ENCODE assay signal across 8 cellular contexts in genomic region chr12:21438643-21439042, GRCh38. TPM values are rescaled to one million over a fixed set of nuclear protein-coding genes. Genes with fewer than 3 reads are reported as not detected.
DNase-seq lines count a peak whose midpoint lies in the region; ATAC-seq and TF ChIP-seq lines count a peak whose summit lies in the region.

No MANE protein-coding gene starts in this region.

- peak overlapping the region; percentile 80 for H3K4me2 ChIP-seq in HCT116 (ENCODE audit: low read length)

- H3K36me3 ChIP-seq in A673 (ENCODE audit: insufficient read depth, low read length, poor library complexity, severe bottlenecking) = no peaks in the 10 kb centered on the region
- H3K36me3 ChIP-seq in HCT116 (ENCODE audit: control insufficient read depth in 1 of 2, insufficient read depth in 2 of 2, low read length in 2 of 2) = no peaks in the 10 kb centered on the region; a peak in 1 of 4 replicates
- H3K36me3 ChIP-seq in ascending aorta = peaks cover 6 to 10% of the 10 kb centered on the region in 2 donors

- TF ChIP-seq POLR2A in HCT116 (IDR thresholded peaks at IDR 0.05; ENCODE audit: borderline replicate concordance, extremely low read depth, insufficient read depth, insufficient read length) = no peak

- H3K4me3 Mint-ChIP-seq in memory B cell = peak overlapping the region; percentile 95

- no peak for DNase-seq in A673 (ENCODE audit: low spot score)
- DNase-seq in HCT116 (ENCODE audit: low read depth, low spot score) = no peak
- DNase-seq in ascending aorta (ENCODE audit: low spot score in 2 of 2) = no peak
- DNase-seq in memory B cell (ENCODE audit: low spot score in 2 of 2) = no peak
- no peak for DNase-seq in stimulated activated CD4-positive, alpha-beta T cell treated with anti-CD3 and anti-CD28 coated beads, Interleukin-4, amount 100 ng/mL, for 1 hour

- TF ChIP-seq CTCF in A673 (conservative IDR thresholded peaks at IDR 0.05; ENCODE audit: low read depth, low read length) (no peak), HCT116 (IDR thresholded peaks at IDR 0.05 in 2 of 3, conservative IDR thresholded peaks at IDR 0.05 in 1 of 3; ENCODE audit: borderline replicate concordance in 1 of 3, insufficient read depth in 1 of 3, low read depth in 2 of 3, low read length in 2 of 3) (no peak), ascending aorta (IDR thresholded peaks at IDR 0.05) (no peak)

- RAD21 ChIA-PET in HCT116 (lab: Charles Lee; ENCODE audit: low non-redundant PET in 1 of 2, low total read pairs in 2 of 2, uncharacterized antibody in 2 of 2, unreplicated experiment in 2 of 2) = no interaction called here

- CTCF ChIA-PET in A673 (lab: Charles Lee) = interaction anchor here (0.6 kb wide), 1 partner anchor 12 kb away, joined by 3 read pairs; no protein-coding TSS in a partner anchor
- CTCF ChIA-PET in HCT116 (lab: Charles Lee) = no interaction called here

- peak overlapping the region; percentile 96 for H3K27ac ChIP-seq in A673 (ENCODE audit: low read depth, low read length, poor library complexity, severe bottlenecking)
- H3K27ac ChIP-seq in HCT116 (ENCODE audit: low read depth, low read length) = peak overlapping the region; percentile 92; the same call in 1 of the 2 replicates
- peak overlapping the region; percentile 84 to 88 for H3K27ac ChIP-seq in ascending aorta

- H3K27ac Mint-ChIP-seq in memory B cell = peak overlapping the region; percentile 95

- peaks cover 33% of the 10 kb centered on the region for H3K79me2 ChIP-seq in HCT116 (ENCODE audit: insufficient read depth, low read length)

- no TSS peak for BruUV-seq in A673 (replicated peaks; lab: Mats Ljungman, UMichigan)
- BruUV-seq in HCT116 (replicated peaks; lab: Mats Ljungman, UMichigan) = no TSS peak

- TF ChIP-seq RAD21 in HCT116 (IDR thresholded peaks at IDR 0.05; ENCODE audit: low read depth) = no peak

- peak overlapping the region; percentile 91 for H3K4me3 ChIP-seq in A673 (ENCODE audit: low read depth, low read length, poor library complexity, severe bottlenecking)
- peak overlapping the region; percentile 53 to 72 for H3K4me3 ChIP-seq in HCT116 (replicated peaks in 1 of 2; ENCODE audit: low read depth in 1 of 2, low read length in 2 of 2)
- peak overlapping the region; percentile 73 to 80 for H3K4me3 ChIP-seq in ascending aorta

- H3K27me3 ChIP-seq in A673 (replicated peaks; ENCODE audit: insufficient read depth, low read depth, low read length, poor library complexity) = no peaks in the 10 kb centered on the region
- H3K27me3 ChIP-seq in HCT116 (ENCODE audit: insufficient read depth, low read length) = no peaks in the 10 kb centered on the region
- H3K27me3 ChIP-seq in ascending aorta = no peaks in the 10 kb centered on the region

- H3K9me2 ChIP-seq in HCT116 (ENCODE audit: insufficient read depth) = no peaks in the 10 kb centered on the region

- intact Hi-C loops in A673 (cut with micrococcal nuclease; ENCODE audit: unreplicated experiment) (loop anchor here (10.0 kb wide), 1 partner anchor 54 kb away; no protein-coding TSS in a partner anchor), HCT116 (cut with micrococcal nuclease) (loop anchor here (10.0 kb wide), 1 partner anchor 216 kb away; the partner anchor contains the start of gene LDHB), ascending aorta (cut with DNase I) (loop anchor here (5.0 to 10.0 kb wide), 2 partner anchors 64 to 336 kb away; partner anchors contain the start of genes GOLT1B, KCNJ8 and RECQL)

- peaks cover 24% of the 10 kb centered on the region for H3K4me1 Mint-ChIP-seq in memory B cell

- H3K9me3 ChIP-seq in A673 (ENCODE audit: low read depth, low read length, poor library complexity, severe bottlenecking) (no peaks in the 10 kb centered on the region), HCT116 (ENCODE audit: control insufficient read depth in 1 of 2, insufficient read depth in 1 of 2, low read depth in 1 of 2, low read length in 2 of 2) (no peaks in the 10 kb centered on the region), ascending aorta (no peaks in the 10 kb centered on the region)

- POLR2A ChIA-PET in A673 (lab: Charles Lee; ENCODE audit: low non-redundant PET) = interaction anchor here (0.7 kb wide), 1 partner anchor 56 kb away, joined by 3 read pairs; no protein-coding TSS in a partner anchor
- POLR2A ChIA-PET in HCT116 (lab: Charles Lee) = no interaction called here

- H3K4me1 ChIP-seq in A673 (ENCODE audit: insufficient read depth, low read length, poor library complexity, severe bottlenecking) (peaks cover 9% of the 10 kb centered on the region), HCT116 (ENCODE audit: control insufficient read depth in 1 of 2, insufficient read depth in 2 of 2, low read length in 2 of 2) (peaks cover 0 to 15% of the 10 kb centered on the region in 2 experiments; a peak in 3 of 4 replicates), ascending aorta (no peaks in the 10 kb centered on the region)

- H2AFZ ChIP-seq in HCT116 (ENCODE audit: low read depth, low read length, poor library complexity, severe bottlenecking) = no peak overlapping the region

- ATAC-seq in HCT116 (no peak), memory B cell (ENCODE audit: low read depth) (no peak), HG03571 (IDR thresholded peaks at IDR 0.05; ENCODE audit: unreplicated experiment) (no peak), HG03432 (IDR thresholded peaks at IDR 0.05; ENCODE audit: unreplicated experiment) (no peak), HG03159 (IDR thresholded peaks at IDR 0.05; ENCODE audit: unreplicated experiment) (no peak)

- no peaks in the 10 kb centered on the region for H4K20me1 ChIP-seq in HCT116 (ENCODE audit: insufficient read depth)

- H3K9me3 Mint-ChIP-seq in memory B cell = no peaks in the 10 kb centered on the region

- H3K9ac ChIP-seq in HCT116 (ENCODE audit: low read length) = peak overlapping the region; percentile 78

- H3K36me3 Mint-ChIP-seq in memory B cell = peaks cover 11% of the 10 kb centered on the region

- H3K27me3 Mint-ChIP-seq in memory B cell = no peaks in the 10 kb centered on the region

TF ChIP-seq in HCT116, 20 proteins besides CTCF, POLR2A, EP300 and RAD21 (continues in another document):
- TF ChIP-seq SRF (IDR thresholded peaks at IDR 0.05; ENCODE audit: low read depth) (no peak), CEBPB (IDR thresholded peaks at IDR 0.05; ENCODE audit: low read depth) (no peak), ATF3 (IDR thresholded peaks at IDR 0.05) (no peak), EGR1 (IDR thresholded peaks at IDR 0.05; ENCODE audit: low read depth) (no peak), ZNF274 (IDR thresholded peaks at IDR 0.05; ENCODE audit: low read depth, low read length) (no peak), EZH2phosphoT487 (IDR thresholded peaks at IDR 0.05; ENCODE audit: borderline replicate concordance) (no peak), ZFX (IDR thresholded peaks at IDR 0.05) (no peak), SP1 (IDR thresholded peaks at IDR 0.05; ENCODE audit: low read depth) (no peak), EZH2 (IDR thresholded peaks at IDR 0.05) (no peak), POLR2AphosphoS5 (IDR thresholded peaks at IDR 0.05; ENCODE audit: low read depth, low read length) (no peak), MAX (IDR thresholded peaks at IDR 0.05) (no peak), ZBTB33 (IDR thresholded peaks at IDR 0.05; ENCODE audit: extremely low read depth, insufficient replicate concordance, low read length) (no peak), YY1 (IDR thresholded peaks at IDR 0.05; ENCODE audit: extremely low read depth, insufficient replicate concordance, low read depth, low read length) (no peak)

RNA-seq across cellular contexts. Expression of gene PYROXD1, which starts 1.2 kb away (rescaled TPM):
- total RNA-seq in A673 (2021) (15.0 and 19.6 TPM in 2 replicates), HCT116 (2021; ENCODE audit: unreplicated experiment) (17.3 TPM), ascending aorta (8.7 TPM)
- polyA plus RNA-seq in HCT116 (2012) = 7.8 and 8.1 TPM in 2 replicates
